ENCODE assay signal across 22 cellular contexts in the genomic region with DNA sequence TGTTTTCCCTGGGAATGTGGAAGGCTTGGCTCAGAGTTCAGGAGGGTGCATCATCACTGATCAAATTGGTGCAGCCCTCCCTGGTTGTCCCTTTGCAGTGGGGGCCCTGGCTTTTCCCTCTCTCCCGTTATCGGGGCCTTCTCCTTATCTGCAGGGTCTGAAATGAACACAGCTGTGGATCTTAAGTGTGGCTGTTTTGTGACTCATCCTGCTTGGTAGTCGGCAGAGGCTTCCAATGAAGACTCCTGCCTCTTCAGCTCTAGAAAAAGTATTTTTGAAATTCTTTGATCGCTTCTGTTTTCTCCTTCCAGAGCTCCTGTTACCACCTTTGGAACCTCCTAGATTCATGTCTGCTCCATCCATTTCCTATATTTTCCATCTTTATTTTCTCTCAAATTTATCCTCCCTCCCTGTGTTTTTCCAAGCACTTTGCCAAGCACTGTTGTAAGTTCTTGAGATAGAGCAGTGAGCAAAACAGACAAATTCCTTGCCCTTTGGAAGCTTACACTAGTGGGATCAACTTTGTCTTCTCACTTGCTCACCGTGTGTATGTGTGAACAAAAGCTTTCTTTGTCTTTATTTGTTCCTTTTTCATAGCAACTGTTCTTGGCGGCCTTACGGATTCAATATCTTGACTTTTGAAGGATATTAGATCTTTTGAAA. TPM values are rescaled to one million over a fixed set of nuclear protein-coding genes. Genes with fewer than 3 reads are reported as not detected.
A peak's percentile ranks its signal among the peaks of the same experiment; 100 is the strongest.
DNase-seq lines count a peak whose midpoint lies in the region; ATAC-seq and TF ChIP-seq lines count a peak whose summit lies in the region.
"Had no signal": no experiment of that assay in that cellular context is flagged by ENCODE, and none has a peak within 500 bp of the region (broad histone marks: within the 10 kb centered on the region; RNA-seq: fewer than 3 reads in every experiment).

No MANE protein-coding gene starts in this region.

- H3K27ac ChIP-seq in SJSA1 (peak overlapping the region; percentile 93), mesodermal cell (ENCODE audit: low read depth, low read length, severe bottlenecking) (peak overlapping the region; percentile 87)
- H3K27ac ChIP-seq: cardiac muscle cell, neural progenitor cell, transverse colon had no signal

- TF ChIP-seq POLR2A in erythroblast (IDR thresholded peaks at IDR 0.05; ENCODE audit: low read length), result no peak

- H3K4me1 ChIP-seq in SJSA1 (replicated peaks), result peaks cover 73% of the 10 kb centered on the region
- H3K4me1 ChIP-seq in mesodermal cell (ENCODE audit: control insufficient read depth, insufficient read depth, low read length, poor library complexity, severe bottlenecking), result peaks cover 23% of the 10 kb centered on the region
- H3K4me1 ChIP-seq: transverse colon had no signal

- no peak for ATAC-seq in HG03378 (IDR thresholded peaks at IDR 0.05; ENCODE audit: unreplicated experiment)
- ATAC-seq: activated naive CD8-positive, alpha-beta T cell treated with anti-CD3 and anti-CD28 coated beads, Interleukin-2, amount 50 U/mL, for 24 hours; stimulated activated naive CD8-positive, alpha-beta T cell treated with anti-CD3 and anti-CD28 coated beads, Interleukin-15, amount 100 ng/mL, for 72 hours had no signal

- H3K4me3 ChIP-seq in SJSA1, result no peak overlapping the region
- no peak overlapping the region for H3K4me3 ChIP-seq in mesodermal cell (ENCODE audit: extremely low read depth, insufficient read depth, low read length, poor library complexity, severe bottlenecking)
- H3K4me3 ChIP-seq: cardiac muscle cell, neural progenitor cell, transverse colon had no signal

- DNase-seq in EL (peak; percentile 53), SJSA1 (ENCODE audit: low read depth in 1 of 2, low spot score in 2 of 2) (peak in 1 of 2 experiments; percentile 67), erythroblast (lab: John Stamatoyannopoulos, UW) (peak; percentile 21 to 44), SKM-1 treated with dmso at 0.1 percent for 144 hours (lab: John Stamatoyannopoulos, UW; ENCODE audit: unreplicated experiment) (no peak), DMS79 treated with DMSO at 0.1 percent for 48 hours (lab: John Stamatoyannopoulos, UW) (no peak), NCI-H1694 treated with DMSO at 0.1 percent for 48 hours (lab: John Stamatoyannopoulos, UW) (no peak)
- DNase-seq: activated CD4-positive, alpha-beta T cell treated with anti-CD3 and anti-CD28 coated beads, Interleukin-2, amount 50 U/mL, for 1 hour; activated effector memory CD4-positive, alpha-beta T cell treated with anti-CD3 and anti-CD28 coated beads, Interleukin-2, amount 50 U/mL, for 16 hours; activated naive CD8-positive, alpha-beta T cell treated with anti-CD3 and anti-CD28 coated beads, Interleukin-2, amount 50 U/mL, for 24 hours; DND-41; HCEC 1CT; NCI-H1417 treated with DMSO at 0.1 percent for 48 hours; SHP77 treated with DMSO at 0.1 percent for 48 hours; stimulated activated CD4-positive, alpha-beta T cell treated with anti-CD3 and anti-CD28 coated beads, Interleukin-4, amount 100 ng/mL, for 24 hours; stimulated activated naive CD8-positive, alpha-beta T cell treated with anti-CD3 and anti-CD28 coated beads, Interleukin-15, amount 100 ng/mL, for 72 hours; transverse colon had no signal

- H3K9me3 ChIP-seq in SJSA1 (replicated peaks) (no peaks in the 10 kb centered on the region), mesodermal cell (ENCODE audit: control insufficient read depth, low read length) (no peaks in the 10 kb centered on the region)
- H3K9me3 ChIP-seq: transverse colon had no signal

- WGBS in mesodermal cell (ENCODE audit: insufficient coverage in 2 of 2), 2 experiments, result 70% methylated on average over 2 to 5 of the region's 7 CpGs

- H3K36me3 ChIP-seq in SJSA1 (peaks cover 51% of the 10 kb centered on the region), mesodermal cell (ENCODE audit: control insufficient read depth, insufficient read depth, low read length) (peaks cover 52% of the 10 kb centered on the region)
- H3K36me3 ChIP-seq: neural progenitor cell had no signal

- H3K27me3 ChIP-seq in SJSA1 (replicated peaks), result no peaks in the 10 kb centered on the region
- H3K27me3 ChIP-seq: cardiac muscle cell, neural progenitor cell, transverse colon had no signal

RNA-seq across cellular contexts. Expression of a gene that starts 45.7 kb away (rescaled TPM):
- 63.1 and 84.7 TPM in 2 replicates for total RNA-seq in SJSA1 (2014; rRNA removed; shearing (Covaris generic))
- polyA plus RNA-seq in mesodermal cell (2013, experiment 1 of 2), result 81.9 TPM
- polyA plus RNA-seq in mesodermal cell (2013, experiment 2 of 2), result 78.4 TPM

RNA-seq across cellular contexts. Expression of a gene that starts 47.6 kb away (rescaled TPM):
- 0.09 and 0.16 TPM in 2 replicates for total RNA-seq in SJSA1 (2014; rRNA removed; shearing (Covaris generic))
- 0.18 TPM for polyA plus RNA-seq in mesodermal cell (2013, experiment 1 of 2)
- 0.15 TPM for polyA plus RNA-seq in mesodermal cell (2013, experiment 2 of 2)
- total RNA-seq: B cell; cardiac muscle cell; T-helper 1 cell treated with Interleukin-12 subunit alpha and Interleukin-12 subunit beta and Interleukin-4 antibody, amounts not matched to agents 30 ng/mL and 1 ng/mL, for 36 hours had no signal
- polyA plus RNA-seq: cardiac muscle cell had no signal

Comparison
In these comparisons a context has a peak if more than half of its experiments do, and no peak if none do; other contexts are left out.
1. DNase-seq: peak in EL (single experiment) and erythroblast (2 of 2); none in SKM-1 treated with dmso at 0.1 percent for 144 hours (single experiment), DMS79 treated with DMSO at 0.1 percent for 48 hours (single experiment) and NCI-H1694 treated with DMSO at 0.1 percent for 48 hours (single experiment).